19 cellular contexts compared by ENCODE assay signal in the genomic region with DNA sequence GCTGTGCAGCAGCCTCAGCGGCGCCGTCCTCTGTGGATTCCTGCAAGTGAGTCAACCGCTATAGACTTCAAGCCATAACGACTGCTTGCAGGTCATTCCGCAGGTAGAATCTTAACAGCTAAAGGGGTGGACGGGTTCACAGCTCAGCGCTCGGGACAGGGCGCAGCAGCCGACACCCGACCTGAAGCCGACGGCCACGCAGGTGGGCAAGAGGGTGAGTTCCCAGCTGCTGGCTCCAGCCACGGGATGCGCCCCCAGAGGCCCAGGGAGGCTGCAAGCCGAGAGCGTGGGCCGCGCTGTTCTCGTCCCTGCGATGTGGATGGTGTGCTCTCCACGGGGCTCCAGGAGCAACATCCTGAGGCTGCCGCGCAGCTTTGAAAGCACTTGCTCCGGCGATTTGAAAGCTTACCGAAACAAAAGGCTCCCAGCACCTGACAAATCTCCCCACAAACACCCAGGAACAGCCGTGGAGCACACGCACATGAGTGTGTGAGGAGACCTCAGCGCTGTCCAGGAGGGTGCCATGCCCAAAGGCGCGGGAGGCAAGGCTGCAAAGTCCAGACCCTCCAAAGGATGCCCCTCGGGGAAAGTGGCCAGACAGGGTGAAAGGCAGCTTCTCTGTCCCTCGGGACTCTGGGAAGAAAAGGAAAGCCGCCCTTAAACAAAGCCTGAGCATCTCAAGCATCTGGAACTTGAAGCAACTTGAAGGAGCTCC.
"Had no signal": no experiment of that assay in that cellular context is flagged by ENCODE, and none has a peak within 500 bp of the region (broad histone marks: within the 10 kb centered on the region; RNA-seq: fewer than 3 reads in every experiment).

No MANE protein-coding gene starts in this region.

- H3K4me1 ChIP-seq: ascending aorta, right lobe of liver had no signal

- H3K27ac Mint-ChIP-seq: activated CD4-positive, alpha-beta T cell treated with anti-CD3 and anti-CD28 coated beads, Interleukin-2, amount 10 ng/mL, durations not matched to agents 24 days and 14 days; activated CD8-positive, alpha-beta T cell treated with anti-CD3 and anti-CD28 coated beads, Interleukin-2, amount 10 ng/mL, durations not matched to agents 7 days and 5 days; activated T-cell treated with anti-CD3 and anti-CD28 coated beads, Interleukin-2, amount 50 U/mL, for 24 hours; T-helper 2 cell treated with Interferon-gamma antibody and Interleukin-4, amounts not matched to agents 5 μg/mL and 100 μg/mL, for 36 hours had no signal

- H3K9me3 Mint-ChIP-seq: activated T-cell treated with anti-CD3 and anti-CD28 coated beads, Interleukin-2, amount 50 U/mL, for 24 hours; T-helper 2 cell treated with Interferon-gamma antibody and Interleukin-4, amounts not matched to agents 5 μg/mL and 100 μg/mL, for 36 hours had no signal

- H3K4me2 ChIP-seq: SK-N-SH had no signal

- H3K4me1 Mint-ChIP-seq: activated CD4-positive, alpha-beta T cell treated with anti-CD3 and anti-CD28 coated beads, Interleukin-2, amount 10 ng/mL, durations not matched to agents 24 days and 14 days had no signal

- H3K4me3 Mint-ChIP-seq: activated CD4-positive, alpha-beta T cell treated with anti-CD3 and anti-CD28 coated beads, Interleukin-2, amount 10 ng/mL, durations not matched to agents 24 days and 14 days; activated CD8-positive, alpha-beta T cell treated with anti-CD3 and anti-CD28 coated beads, Interleukin-2, amount 10 ng/mL, durations not matched to agents 7 days and 5 days; activated T-cell treated with anti-CD3 and anti-CD28 coated beads, Interleukin-2, amount 50 U/mL, for 24 hours; nephron progenitor cell; T-helper 2 cell treated with Interferon-gamma antibody and Interleukin-4, amounts not matched to agents 5 μg/mL and 100 μg/mL, for 36 hours had no signal

- H3K27ac ChIP-seq: ascending aorta, gastroesophageal sphincter, right lobe of liver had no signal

- H3K9me3 ChIP-seq: ascending aorta, gastroesophageal sphincter, right lobe of liver, SK-N-SH had no signal

- DNase-seq: activated CD4-positive, alpha-beta T cell treated with anti-CD3 and anti-CD28 coated beads, Interleukin-2, amount 10 ng/mL, durations not matched to agents 24 days and 14 days; activated CD8-positive, alpha-beta T cell treated with anti-CD3 and anti-CD28 coated beads, Interleukin-2, amount 10 ng/mL, durations not matched to agents 7 days and 5 days; activated naive CD4-positive, alpha-beta T cell treated with anti-CD3 and anti-CD28 coated beads, Interleukin-2, amount 50 U/mL, for 16 hours; activated T-cell treated with anti-CD3 and anti-CD28 coated beads, Interleukin-2, amount 50 U/mL, for 24 hours; cortex of kidney; effector CD4-positive, alpha-beta T cell; midbrain; occipital lobe; SK-N-SH; stimulated activated CD8-positive, alpha-beta memory T cell treated with anti-CD3 and anti-CD28 coated beads, Interleukin-4, amount 100 ng/mL, for 48 hours; stimulated activated naive CD4-positive, alpha-beta T cell had no signal

- H3K27me3 ChIP-seq: ascending aorta, gastroesophageal sphincter, right lobe of liver had no signal

- H3K4me3 ChIP-seq: ascending aorta, gastroesophageal sphincter, lung, right lobe of liver had no signal

- H3K36me3 ChIP-seq: right lobe of liver had no signal

- ATAC-seq: activated CD8-positive, alpha-beta T cell treated with anti-CD3 and anti-CD28 coated beads, Interleukin-2, amount 10 ng/mL, durations not matched to agents 7 days and 5 days; esophagus mucosa; gastroesophageal sphincter; right lobe of liver had no signal

- H3K27me3 Mint-ChIP-seq: activated CD4-positive, alpha-beta T cell treated with anti-CD3 and anti-CD28 coated beads, Interleukin-2, amount 10 ng/mL, durations not matched to agents 24 days and 14 days; activated T-cell treated with anti-CD3 and anti-CD28 coated beads, Interleukin-2, amount 50 U/mL, for 24 hours; progenitor cell of endocrine pancreas had no signal
